In the genomic region with DNA sequence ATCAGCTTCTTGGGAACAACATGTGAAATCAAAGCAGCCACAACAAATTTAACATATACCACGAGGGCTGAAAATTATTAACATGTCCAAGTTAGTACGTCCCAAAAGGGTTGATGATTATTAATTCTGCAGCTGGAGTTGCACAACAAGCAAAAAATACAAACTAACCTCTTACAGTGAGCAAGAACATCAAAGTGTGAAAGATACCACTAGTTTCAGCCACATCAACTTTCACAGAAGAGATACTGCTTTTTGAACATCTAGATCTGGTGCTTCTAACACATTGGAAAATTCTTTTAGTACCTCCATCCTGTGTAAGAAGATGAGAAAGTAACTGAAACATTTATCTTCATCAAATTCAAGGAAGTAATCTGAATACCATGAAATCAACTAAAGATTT, we compare ENCODE assay signal across 21 cellular contexts.
"Had no signal": no experiment of that assay in that cellular context is flagged by ENCODE, and none has a peak within 500 bp of the region (broad histone marks: within the 10 kb centered on the region; RNA-seq: fewer than 3 reads in every experiment).

No MANE protein-coding gene starts in this region.

- H3K9ac ChIP-seq: SK-N-SH had no signal

- ATAC-seq: Panc1, PC-3 had no signal

- H3K4me2 ChIP-seq: SK-N-SH had no signal

- H3K27ac ChIP-seq: RWPE1 had no signal

- H3K9me3 ChIP-seq: SK-N-SH had no signal

- H3K9me2 ChIP-seq: SK-N-SH had no signal

- DNase-seq: Karpas-422, KBM-7, MV-4-11, NCI-H1048, NCI-H1105, NCI-H1417, NCI-H146, NCI-H1694 treated with DMSO at 0.1 percent for 48 hours, NCI-H1930, NCI-H2081, NCI-H2107, NCI-H2227 treated with DMSO at 0.1 percent for 48 hours, NCI-H524, NCI-H526 treated with DMSO at 0.1 percent for 48 hours, NCI-H748 treated with DMSO at 0.1 percent for 48 hours, PC-3, SHP77, SK-N-SH, T-helper 1 cell had no signal
